Comparison of ENCODE assay signal across 1 cellular context in genomic region chr22:40582063-40582462, GRCh38.
TF ChIP-seq lines count a peak whose summit lies in the region.

No MANE protein-coding gene starts in this region.

TF ChIP-seq in SK-N-SH, 30 proteins besides CTCF, POLR2A, EP300 and RAD21 (continued from another document):
- TF ChIP-seq ZBTB33 (IDR thresholded peaks at IDR 0.05; ENCODE audit: borderline replicate concordance, low read depth) = no peak
TF ChIP-seq in SK-N-SH: peak in this region for 0.
